22 cellular contexts compared by ENCODE assay signal in genomic region chr14:44887596-44887955, GRCh38.
DNase-seq lines count a peak whose midpoint lies in the region; ATAC-seq, FAIRE-seq and TF ChIP-seq lines count a peak whose summit lies in the region.
"Had no signal": no experiment of that assay in that cellular context is flagged by ENCODE, and none has a peak within 500 bp of the region (broad histone marks: within the 10 kb centered on the region; RNA-seq: fewer than 3 reads in every experiment).

No MANE protein-coding gene starts in this region.

- BruUV-seq in K562 (replicated peaks; lab: Mats Ljungman, UMichigan), result no TSS peak

- POLR2A ChIA-PET in K562 (lab: Yijun Ruan, JAX), result no interaction called here
- POLR2A ChIA-PET in activated CD4-positive, alpha-beta T cell treated with anti-CD3 and anti-CD28 coated beads for 36 hours (lab: Charles Lee), result no interaction called here

- H3K79me2 ChIP-seq in GM23338 (replicated peaks; ENCODE audit: insufficient read depth), result no peaks in the 10 kb centered on the region
- no peaks in the 10 kb centered on the region for H3K79me2 ChIP-seq in K562 (ENCODE audit: control insufficient read depth, insufficient read depth, low read length)

- no peaks in the 10 kb centered on the region for H3K9me3 ChIP-seq in K562 (replicated peaks; ENCODE audit: control insufficient read depth, insufficient read depth, low read depth, low read length)
- H3K9me3 ChIP-seq: BE2C had no signal

- 6% methylated on average over 15 of the region's 16 CpGs for WGBS in K562 (ENCODE audit: insufficient coverage, low coverage, missing lambda C conversion rate)

- intact Hi-C loops in K562 (cut with micrococcal nuclease) (no loop called here), posterior vena cava (cut with DNase I) (no loop called here)
- intact Hi-C loops in activated CD4-positive, alpha-beta T cell treated with anti-CD3 and anti-CD28 coated beads for 36 hours (cut with DNase I, micrococcal nuclease), result no loop called here

- H3K9me2 ChIP-seq in GM23338 (ENCODE audit: insufficient read depth), result no peaks in the 10 kb centered on the region; the same call in 1 of the 2 replicates

- H3K4me1 Mint-ChIP-seq in GM23338, result no peaks in the 10 kb centered on the region
- H3K4me1 Mint-ChIP-seq in activated CD4-positive, alpha-beta T cell treated with anti-CD3 and anti-CD28 coated beads for 36 hours, result peaks cover 5% of the 10 kb centered on the region
- H3K4me1 Mint-ChIP-seq: CD14-positive monocyte; CD8-positive, alpha-beta memory T cell had no signal

- TF ChIP-seq CTCF in GM23338 (conservative IDR thresholded peaks at IDR 0.05; ENCODE audit: low read depth in 2 of 2) (no peak), K562 (IDR thresholded peaks at IDR 0.05 in 2 of 3, conservative IDR thresholded peaks at IDR 0.05 in 1 of 3; ENCODE audit: insufficient read depth in 2 of 3, low read depth in 1 of 3, low read length in 3 of 3) (no peak)

- H2AFZ ChIP-seq in GM23338 (peak overlapping the region; percentile 8; the same call in 1 of the 2 replicates), K562 (ENCODE audit: low read depth, low read length) (0 out of 2 replicates have a peak overlapping the region, but pooled peaks have one; percentile 55)

- no peaks in the 10 kb centered on the region for H3K27me3 ChIP-seq in GM23338 (ENCODE audit: insufficient read depth)
- peaks cover 0 to 6% of the 10 kb centered on the region in 2 experiments; a peak in 1 of 5 replicates for H3K27me3 ChIP-seq in K562 (ENCODE audit: control insufficient read depth in 2 of 2, insufficient read depth in 2 of 2, low read length in 2 of 2)
- H3K27me3 ChIP-seq: BE2C, BLaER1 had no signal

- H3K36me3 ChIP-seq in GM23338 (ENCODE audit: insufficient read depth), result no peaks in the 10 kb centered on the region
- H3K36me3 ChIP-seq in K562 (ENCODE audit: control insufficient read depth, insufficient read depth, low read length), result no peaks in the 10 kb centered on the region
- H3K36me3 ChIP-seq: BE2C, BLaER1 had no signal

- H4K20me1 ChIP-seq in GM23338 (replicated peaks; ENCODE audit: insufficient read depth) (no peaks in the 10 kb centered on the region), K562 (replicated peaks; ENCODE audit: control insufficient read depth, insufficient read depth, low read length) (no peaks in the 10 kb centered on the region)
- H4K20me1 ChIP-seq: BLaER1 had no signal

- no peak overlapping the region for H3K4me3 Mint-ChIP-seq in GM23338
- no peak overlapping the region for H3K4me3 Mint-ChIP-seq in activated CD4-positive, alpha-beta T cell treated with anti-CD3 and anti-CD28 coated beads for 36 hours
- H3K4me3 Mint-ChIP-seq: CD14-positive monocyte; CD4-positive, alpha-beta memory T cell; CD4-positive, CD25-positive, alpha-beta regulatory T cell had no signal

- no peak overlapping the region for H3K4me2 ChIP-seq in GM23338
- peak overlapping the region; percentile 52 for H3K4me2 ChIP-seq in K562 (ENCODE audit: insufficient read depth, low read length)
- H3K4me2 ChIP-seq: BLaER1 had no signal

- no peak overlapping the region for H3K27ac Mint-ChIP-seq in GM23338
- no peak overlapping the region for H3K27ac Mint-ChIP-seq in activated CD4-positive, alpha-beta T cell treated with anti-CD3 and anti-CD28 coated beads for 36 hours
- H3K27ac Mint-ChIP-seq: CD14-positive monocyte; CD4-positive, alpha-beta memory T cell; CD4-positive, CD25-positive, alpha-beta regulatory T cell; CD8-positive, alpha-beta memory T cell had no signal

- TF ChIP-seq EP300 in K562 (IDR thresholded peaks at IDR 0.05; ENCODE audit: low read length), result no peak

- no peak for TF ChIP-seq POLR2A in K562 (conservative IDR thresholded peaks at IDR 0.05)

- H3K9ac ChIP-seq in K562 (ENCODE audit: insufficient read depth in 1 of 2, low read depth in 2 of 2, low read length in 2 of 2), result no peak overlapping the region
- H3K9ac ChIP-seq: BLaER1 had no signal

- H3K27ac ChIP-seq in GM23338 (ENCODE audit: low read depth) (no peak overlapping the region), K562 (ENCODE audit: extremely low read depth, low read depth, low read length) (no peak overlapping the region)
- H3K27ac ChIP-seq: BLaER1 had no signal

- H3K9me3 Mint-ChIP-seq in GM23338, result no peaks in the 10 kb centered on the region; the same call in 2 of the 3 replicates
- peaks cover 16% of the 10 kb centered on the region for H3K9me3 Mint-ChIP-seq in activated CD4-positive, alpha-beta T cell treated with anti-CD3 and anti-CD28 coated beads for 36 hours (ENCODE audit: low read depth)

- H3K4me1 ChIP-seq in GM23338 (ENCODE audit: insufficient read depth), result no peaks in the 10 kb centered on the region
- no peaks in the 10 kb centered on the region; a peak in 1 of 5 replicates for H3K4me1 ChIP-seq in K562 (replicated peaks in 1 of 2; ENCODE audit: control insufficient read depth in 2 of 2, insufficient read depth in 2 of 2, low read length in 2 of 2)
- H3K4me1 ChIP-seq: BE2C had no signal

- H3K4me3 ChIP-seq in GM23338, result no peak overlapping the region
- H3K4me3 ChIP-seq in K562, result no peak overlapping the region
- H3K4me3 ChIP-seq: BLaER1 had no signal

- H3F3A ChIP-seq in GM23338 (replicated peaks; ENCODE audit: low read depth), result no peaks in the 10 kb centered on the region

- no peak for FAIRE-seq in K562 (lab: Jason Lieb, UNC)
- FAIRE-seq: A204.1, G401.6, GM12891, GM19239 had no signal

- DNase-seq in GM23338 (ENCODE audit: low spot score), result no peak
- no peak for DNase-seq in K562 (ENCODE audit: extremely low read depth in 1 of 4, low spot score in 3 of 4)
- peak; percentile 67 for DNase-seq in posterior vena cava (ENCODE audit: low spot score)
- no peak for DNase-seq in activated CD4-positive, alpha-beta T cell treated with anti-CD3 and anti-CD28 coated beads for 36 hours
- no peak for DNase-seq in DMS114 treated with DMSO at 0.1 percent for 48 hours (lab: John Stamatoyannopoulos, UW; ENCODE audit: unreplicated experiment)
- DNase-seq: 8988T; ACHN; BE2C; C1 segment of cervical spinal cord; CD4-positive, alpha-beta memory T cell; CD4-positive, CD25-positive, alpha-beta regulatory T cell; CD8-positive, alpha-beta memory T cell; COR-L47; DMS 273 treated with DMSO at 0.1 percent for 48 hours; DMS79 treated with DMSO at 0.1 percent for 48 hours; GF-D8 had no signal

- no peaks in the 10 kb centered on the region for H3K27me3 Mint-ChIP-seq in GM23338 (ENCODE audit: insufficient read depth, low read depth, poor library complexity)
- no peaks in the 10 kb centered on the region for H3K27me3 Mint-ChIP-seq in activated CD4-positive, alpha-beta T cell treated with anti-CD3 and anti-CD28 coated beads for 36 hours
- H3K27me3 Mint-ChIP-seq: CD4-positive, alpha-beta memory T cell; CD4-positive, CD25-positive, alpha-beta regulatory T cell had no signal

- ATAC-seq in GM23338 (no peak), K562 (peak; percentile 32; the same call in 1 of the 3 replicates)
- no peak for ATAC-seq in activated CD4-positive, alpha-beta T cell treated with anti-CD3 and anti-CD28 coated beads for 36 hours

- no peaks in the 10 kb centered on the region for H3K9me1 ChIP-seq in K562 (ENCODE audit: control insufficient read depth, insufficient read depth, low read length)

- H3K36me3 Mint-ChIP-seq in GM23338 (ENCODE audit: low read depth), result peaks cover 3% of the 10 kb centered on the region; the same call in 1 of the 3 replicates
- no peaks in the 10 kb centered on the region for H3K36me3 Mint-ChIP-seq in activated CD4-positive, alpha-beta T cell treated with anti-CD3 and anti-CD28 coated beads for 36 hours (ENCODE audit: low read depth)
- H3K36me3 Mint-ChIP-seq: CD14-positive monocyte; CD4-positive, CD25-positive, alpha-beta regulatory T cell had no signal

- CTCF ChIA-PET in K562 (lab: Yijun Ruan, JAX; ENCODE audit: low intra/inter-chr PET ratio), result no interaction called here
- CTCF ChIA-PET in activated CD4-positive, alpha-beta T cell treated with anti-CD3 and anti-CD28 coated beads for 36 hours (lab: Charles Lee), result no interaction called here

- TF ChIP-seq RAD21 in K562 (CRISPR knock-in tag; conservative IDR thresholded peaks at IDR 0.05 in 1 of 2, IDR thresholded peaks at IDR 0.05 in 1 of 2), result no peak

- in situ Hi-C loops in K562 (cut with MboI), result no loop called here

TF ChIP-seq in GM23338, 12 proteins besides CTCF, POLR2A, EP300 and RAD21 (continues in another document):
- no peak for TF ChIP-seq CREB1 (CRISPR knock-in tag; IDR thresholded peaks at IDR 0.05; ENCODE audit: low read depth)

TF ChIP-seq in K562, 482 proteins besides CTCF, POLR2A, EP300 and RAD21 (continues in another document):
- no peak for TF ChIP-seq SIN3A (IDR thresholded peaks at IDR 0.05; ENCODE audit: borderline replicate concordance in 2 of 2, control insufficient read depth in 1 of 2, low read depth in 2 of 2, low read length in 2 of 2)
- no peak for TF ChIP-seq ZKSCAN8 (CRISPR knock-in tag; IDR thresholded peaks at IDR 0.05)
- no peak for TF ChIP-seq ZNF511 (CRISPR knock-in tag; IDR thresholded peaks at IDR 0.05)
